ENCODE assay signal across 22 cellular contexts in genomic region chr2:23589739-23590138, GRCh38.
A peak's percentile ranks its signal among the peaks of the same experiment; 100 is the strongest.
DNase-seq lines count a peak whose midpoint lies in the region; ATAC-seq and TF ChIP-seq lines count a peak whose summit lies in the region.
"Had no signal": no experiment of that assay in that cellular context is flagged by ENCODE, and none has a peak within 500 bp of the region (broad histone marks: within the 10 kb centered on the region; RNA-seq: fewer than 3 reads in every experiment).

No MANE protein-coding gene starts in this region.

- peak; percentile 9 for ATAC-seq in thoracic aorta (ENCODE audit: insufficient number of reproducible peaks, low FRiP score, low read depth)

- CTCF ChIA-PET in RWPE1 (lab: Yijun Ruan, JAX) (interaction anchor here (0.7 to 1.3 kb wide), 2 partner anchors 11 to 944 kb away, joined by 3 to 4 read pairs; no protein-coding TSS in a partner anchor), A673 (lab: Charles Lee) (no interaction called here)

- H3K27ac ChIP-seq in RWPE1 (0 out of 2 replicates have a peak overlapping the region, but pooled peaks have one; percentile 4), thoracic aorta (peak overlapping the region in 1 of 2 donors; percentile 42), A673 (ENCODE audit: low read depth, low read length, poor library complexity, severe bottlenecking) (no peak overlapping the region)
- H3K27ac ChIP-seq: BLaER1, epithelial cell of prostate, SK-N-MC had no signal

- no peak overlapping the region for H3K4me3 Mint-ChIP-seq in activated T-helper 2 cell treated with anti-CD3 and anti-CD28 coated beads, Interferon-gamma antibody, Interleukin-2, Interleukin-4, amounts not matched to agents 10 μg/mL and 5 μg/mL and 100 μg/mL, durations not matched to agents 14 hours and 24 hours and 36 hours (ENCODE audit: low read depth)
- no peak overlapping the region for H3K4me3 Mint-ChIP-seq in progenitor cell of endocrine pancreas (ENCODE audit: low read depth)
- H3K4me3 Mint-ChIP-seq: dendritic cell treated with granulocyte-macrophage colony-stimulating factor and Interleukin-4, amounts not matched to agents 40 ng/mL and 50 ng/mL, for 4 days had no signal

- no peaks in the 10 kb centered on the region for H3K9me3 ChIP-seq in thoracic aorta
- H3K9me3 ChIP-seq in A673 (ENCODE audit: low read depth, low read length, poor library complexity, severe bottlenecking): no peaks in the 10 kb centered on the region
- H3K9me3 ChIP-seq: BLaER1 had no signal

- H3K4me1 ChIP-seq in thoracic aorta (ENCODE audit: control insufficient read depth in 1 of 2, low read depth in 2 of 2) (peaks cover 11 to 32% of the 10 kb centered on the region in 2 donors), A673 (ENCODE audit: insufficient read depth, low read length, poor library complexity, severe bottlenecking) (peaks cover 41% of the 10 kb centered on the region)

- H3K4me3 ChIP-seq in fibroblast of mammary gland (ENCODE audit: control insufficient read depth, low read depth, low read length) (no peak overlapping the region), thoracic aorta (no peak overlapping the region), A673 (ENCODE audit: low read depth, low read length, poor library complexity, severe bottlenecking) (no peak overlapping the region)
- H3K4me3 ChIP-seq: BLaER1, SK-N-MC had no signal

- H3K27me3 ChIP-seq in thoracic aorta (replicated peaks; ENCODE audit: insufficient read depth): no peaks in the 10 kb centered on the region
- H3K27me3 ChIP-seq in A673 (replicated peaks; ENCODE audit: insufficient read depth, low read depth, low read length, poor library complexity): no peaks in the 10 kb centered on the region
- H3K27me3 ChIP-seq: BLaER1 had no signal

- TF ChIP-seq CTCF in RWPE1 (conservative IDR thresholded peaks at IDR 0.05; ENCODE audit: low read depth) (no peak), fibroblast of mammary gland (conservative IDR thresholded peaks at IDR 0.05; ENCODE audit: control insufficient read depth, insufficient read depth, low read depth, low read length) (no peak), thoracic aorta (IDR thresholded peaks at IDR 0.05) (no peak), A673 (conservative IDR thresholded peaks at IDR 0.05; ENCODE audit: low read depth, low read length) (no peak), progenitor cell of endocrine pancreas (IDR thresholded peaks at IDR 0.05; ENCODE audit: unreplicated experiment) (no peak)

- H3K27me3 Mint-ChIP-seq in activated T-helper 2 cell treated with anti-CD3 and anti-CD28 coated beads, Interferon-gamma antibody, Interleukin-2, Interleukin-4, amounts not matched to agents 10 μg/mL and 5 μg/mL and 100 μg/mL, durations not matched to agents 14 hours and 24 hours and 36 hours (ENCODE audit: low read depth): no peaks in the 10 kb centered on the region
- peaks cover 19% of the 10 kb centered on the region for H3K27me3 Mint-ChIP-seq in progenitor cell of endocrine pancreas
- H3K27me3 Mint-ChIP-seq: IgD-negative memory B cell had no signal

- H3K4me1 Mint-ChIP-seq in activated T-helper 2 cell treated with anti-CD3 and anti-CD28 coated beads, Interferon-gamma antibody, Interleukin-2, Interleukin-4, amounts not matched to agents 10 μg/mL and 5 μg/mL and 100 μg/mL, durations not matched to agents 14 hours and 24 hours and 36 hours (ENCODE audit: low read depth): no peaks in the 10 kb centered on the region
- peaks cover 24% of the 10 kb centered on the region for H3K4me1 Mint-ChIP-seq in progenitor cell of endocrine pancreas (ENCODE audit: low read depth)

- no peaks in the 10 kb centered on the region for H3K36me3 Mint-ChIP-seq in activated T-helper 2 cell treated with anti-CD3 and anti-CD28 coated beads, Interferon-gamma antibody, Interleukin-2, Interleukin-4, amounts not matched to agents 10 μg/mL and 5 μg/mL and 100 μg/mL, durations not matched to agents 14 hours and 24 hours and 36 hours (ENCODE audit: low read depth)
- H3K36me3 Mint-ChIP-seq in progenitor cell of endocrine pancreas (ENCODE audit: insufficient read depth): no peaks in the 10 kb centered on the region

- BruUV-seq in A673 (replicated peaks; lab: Mats Ljungman, UMichigan): no TSS peak

- intact Hi-C loops in A673 (cut with micrococcal nuclease; ENCODE audit: unreplicated experiment): no loop called here
- intact Hi-C loops in activated T-helper 2 cell treated with anti-CD3 and anti-CD28 coated beads, Interferon-gamma antibody, Interleukin-2, Interleukin-4, amounts not matched to agents 10 μg/mL and 5 μg/mL and 100 μg/mL, durations not matched to agents 14 hours and 24 hours and 36 hours (cut with micrococcal nuclease): no loop called here

- POLR2A ChIA-PET in RWPE1 (lab: Yijun Ruan, JAX; ENCODE audit: low non-redundant PET): no interaction called here
- POLR2A ChIA-PET in A673 (lab: Charles Lee; ENCODE audit: low non-redundant PET): no interaction called here

- no peak overlapping the region for H3K27ac Mint-ChIP-seq in activated T-helper 2 cell treated with anti-CD3 and anti-CD28 coated beads, Interferon-gamma antibody, Interleukin-2, Interleukin-4, amounts not matched to agents 10 μg/mL and 5 μg/mL and 100 μg/mL, durations not matched to agents 14 hours and 24 hours and 36 hours
- H3K27ac Mint-ChIP-seq in progenitor cell of endocrine pancreas: no peak overlapping the region
- H3K27ac Mint-ChIP-seq: dendritic cell treated with granulocyte-macrophage colony-stimulating factor and Interleukin-4, amounts not matched to agents 40 ng/mL and 50 ng/mL, for 4 days; IgD-negative memory B cell had no signal

- DNase-seq in RWPE1 (ENCODE audit: low spot score): no peak
- peak; percentile 39 for DNase-seq in fibroblast of mammary gland (ENCODE audit: low read depth)
- DNase-seq in myocyte (ENCODE audit: low read depth): peak; percentile 77
- no peak for DNase-seq in thoracic aorta (ENCODE audit: low spot score)
- DNase-seq in A673 (ENCODE audit: low spot score): no peak
- no peak for DNase-seq in activated T-helper 2 cell treated with anti-CD3 and anti-CD28 coated beads, Interferon-gamma antibody, Interleukin-2, Interleukin-4, amounts not matched to agents 10 μg/mL and 5 μg/mL and 100 μg/mL, durations not matched to agents 14 hours and 24 hours and 36 hours (ENCODE audit: low spot score)
- DNase-seq in progenitor cell of endocrine pancreas (ENCODE audit: low spot score, unreplicated experiment): no peak
- DNase-seq: activated CD4-positive, alpha-beta T cell treated with anti-CD3 and anti-CD28 coated beads for 48 hours; activated CD8-positive, alpha-beta memory T cell treated with anti-CD3 and anti-CD28 coated beads, Interleukin-2, amount 50 U/mL, for 48 hours; activated naive CD4-positive, alpha-beta T cell treated with Interleukin-2 at 50 U/mL for 16 hours; mammary epithelial cell; MV-4-11; NCI-H2081; NCI-H526 treated with DMSO at 0.1 percent for 48 hours; nephron progenitor cell; OCI-M1; right cardiac atrium had no signal

- H3K36me3 ChIP-seq in thoracic aorta (no peaks in the 10 kb centered on the region), A673 (ENCODE audit: insufficient read depth, low read length, poor library complexity, severe bottlenecking) (no peaks in the 10 kb centered on the region)
- H3K36me3 ChIP-seq: BLaER1 had no signal

- H3K9me3 Mint-ChIP-seq in activated T-helper 2 cell treated with anti-CD3 and anti-CD28 coated beads, Interferon-gamma antibody, Interleukin-2, Interleukin-4, amounts not matched to agents 10 μg/mL and 5 μg/mL and 100 μg/mL, durations not matched to agents 14 hours and 24 hours and 36 hours: no peaks in the 10 kb centered on the region
- no peaks in the 10 kb centered on the region for H3K9me3 Mint-ChIP-seq in progenitor cell of endocrine pancreas (ENCODE audit: low read depth)
- H3K9me3 Mint-ChIP-seq: dendritic cell treated with granulocyte-macrophage colony-stimulating factor and Interleukin-4, amounts not matched to agents 40 ng/mL and 50 ng/mL, for 4 days; IgD-negative memory B cell; nephron progenitor cell had no signal

Comparison
In these comparisons a context has a peak if more than half of its experiments do, and no peak if none do; other contexts are left out.
1. DNase-seq: peak in fibroblast of mammary gland (single experiment) and myocyte (single experiment); none in RWPE1 (single experiment), thoracic aorta (single experiment), A673 (single experiment), activated T-helper 2 cell treated with anti-CD3 and anti-CD28 coated beads, Interferon-gamma antibody, Interleukin-2, Interleukin-4, amounts not matched to agents 10 μg/mL and 5 μg/mL and 100 μg/mL, durations not matched to agents 14 hours and 24 hours and 36 hours (single experiment) and progenitor cell of endocrine pancreas (single experiment).